18 cellular contexts compared by ENCODE assay signal in genomic region chr17:63653018-63653417, GRCh38. TPM values are rescaled to one million over a fixed set of nuclear protein-coding genes. Genes with fewer than 3 reads are reported as not detected.
DNase-seq lines count a peak whose midpoint lies in the region; ATAC-seq, FAIRE-seq and TF ChIP-seq lines count a peak whose summit lies in the region.
"Had no signal": no experiment of that assay in that cellular context is flagged by ENCODE, and none has a peak within 500 bp of the region (broad histone marks: within the 10 kb centered on the region; RNA-seq: fewer than 3 reads in every experiment).

No MANE protein-coding gene starts in this region.

- BruUV-seq in GM12878 (replicated peaks; lab: Mats Ljungman, UMichigan) = TSS peak; percentile 26

- H3K27ac ChIP-seq in heart left ventricle (peak overlapping the region in 2 of 12 donors; percentile 15 to 22), GM12878 (ENCODE audit: control insufficient read depth, insufficient read depth) (no peak overlapping the region), left lung (no peak overlapping the region), mesendoderm (ENCODE audit: low read depth, low read length) (no peak overlapping the region)
- H3K27ac ChIP-seq: A549, Peyer's patch had no signal

- TF ChIP-seq EP300 in GM12878 (IDR thresholded peaks at IDR 0.05; ENCODE audit: borderline replicate concordance in 1 of 2, control insufficient read depth in 1 of 2, low read depth in 2 of 2, low read length in 2 of 2) = no peak

- in situ Hi-C loops in GM12878 (cut with MboI) = no loop called here

- H3K56ac ChIP-seq in mesendoderm (ENCODE audit: low read length) = no peak overlapping the region

- H3K4me3 Mint-ChIP-seq in stimulated activated effector memory CD8-positive, alpha-beta T cell treated with anti-CD3 and anti-CD28 coated beads, Interleukin-12 subunit alpha, Interleukin-12 subunit beta, amount 100 ng/mL, for 72 hours = no peak overlapping the region
- H3K4me3 Mint-ChIP-seq: H9 had no signal

- peak overlapping the region; percentile 3 for H3K27ac Mint-ChIP-seq in stimulated activated effector memory CD8-positive, alpha-beta T cell treated with anti-CD3 and anti-CD28 coated beads, Interleukin-12 subunit alpha, Interleukin-12 subunit beta, amount 100 ng/mL, for 72 hours
- H3K27ac Mint-ChIP-seq: H9 had no signal

- SMC1A ChIA-PET in GM12878 (lab: Charles Lee; ENCODE audit: uncharacterized antibody, unreplicated experiment) = no interaction called here

- H3K4me1 Mint-ChIP-seq in stimulated activated effector memory CD8-positive, alpha-beta T cell treated with anti-CD3 and anti-CD28 coated beads, Interleukin-12 subunit alpha, Interleukin-12 subunit beta, amount 100 ng/mL, for 72 hours = no peaks in the 10 kb centered on the region

- ATAC-seq in heart left ventricle (peak in 3 of 4 donors; percentile 52 to 83 (median 75)), GM12878 (no peak), left lung (peak; percentile 32)
- ATAC-seq in stimulated activated effector memory CD8-positive, alpha-beta T cell treated with anti-CD3 and anti-CD28 coated beads, Interleukin-12 subunit alpha, Interleukin-12 subunit beta, amount 100 ng/mL, for 72 hours = no peak
- ATAC-seq: A549 had no signal

- no peak overlapping the region for H2BK5ac ChIP-seq in mesendoderm (ENCODE audit: low read length)

- H3K9ac ChIP-seq in GM12878 (ENCODE audit: control insufficient read depth, insufficient read depth, low read length) = no peak overlapping the region
- H3K9ac ChIP-seq in mesendoderm (ENCODE audit: low read length) = no peak overlapping the region

- TF ChIP-seq POLR2A in heart left ventricle (IDR thresholded peaks at IDR 0.05) (no peak), GM12878 (IDR thresholded peaks at IDR 0.05; ENCODE audit: low read depth, low read length) (no peak)

- H3K36me3 Mint-ChIP-seq in stimulated activated effector memory CD8-positive, alpha-beta T cell treated with anti-CD3 and anti-CD28 coated beads, Interleukin-12 subunit alpha, Interleukin-12 subunit beta, amount 100 ng/mL, for 72 hours = peaks cover 60% of the 10 kb centered on the region

- CTCF ChIA-PET in GM12878 (lab: Yijun Ruan, JAX) = interaction anchor here (1.2 to 1.6 kb wide), 2 partner anchors 10 to 41 kb away, joined by 4 read pairs; no protein-coding TSS in a partner anchor

- no peaks in the 10 kb centered on the region for H4K20me1 ChIP-seq in GM12878 (ENCODE audit: control insufficient read depth, insufficient read depth)

- 23 to 35% (median 29%) methylated on average over 2 of the region's 2 CpGs for WGBS in heart left ventricle, 4 donors
- WGBS in GM12878 (ENCODE audit: insufficient coverage, insufficient replicate concordance, low lambda C conversion rate, missing lambda C conversion rate) = 26% methylated on average over 2 of the region's 2 CpGs
- WGBS in mesendoderm (ENCODE audit: extremely low coverage, insufficient coverage, low lambda C conversion rate) = no CpG with 5 or more reads among the region's 2 CpGs

- H4K5ac ChIP-seq in mesendoderm (ENCODE audit: low read length) = no peak overlapping the region

- H2AFZ ChIP-seq in GM12878 (ENCODE audit: control insufficient read depth, low read depth, low read length) = no peak overlapping the region

- H3K36me3 ChIP-seq in heart left ventricle = peaks cover 0 to 95% (median 79%) of the 10 kb centered on the region in 9 donors
- H3K36me3 ChIP-seq in GM12878 (ENCODE audit: control insufficient read depth in 2 of 2, insufficient read depth in 2 of 2, low read length in 1 of 2) = peaks cover 0 to 7% of the 10 kb centered on the region in 2 experiments; a peak in 3 of 4 replicates
- H3K36me3 ChIP-seq in left lung = peaks cover 0 to 48% of the 10 kb centered on the region in 2 donors
- no peaks in the 10 kb centered on the region for H3K36me3 ChIP-seq in mesendoderm (ENCODE audit: control insufficient read depth, insufficient read depth, low read length)

- H3K4ac ChIP-seq in mesendoderm (ENCODE audit: low read depth, low read length) = no peak overlapping the region

- H4K8ac ChIP-seq in mesendoderm (ENCODE audit: low read depth, low read length) = no peak overlapping the region

- H3K4me2 ChIP-seq in GM12878 (ENCODE audit: control insufficient read depth, insufficient read depth) (no peak overlapping the region), mesendoderm (ENCODE audit: low read length) (no peak overlapping the region)
- H3K4me2 ChIP-seq: A549 had no signal

- RAD21 ChIA-PET in GM12878 (lab: Charles Lee; ENCODE audit: unreplicated experiment) = no interaction called here

- H3K4me1 ChIP-seq in heart left ventricle = peaks cover 0 to 46% (median 0%) of the 10 kb centered on the region in 12 donors
- no peaks in the 10 kb centered on the region; the same call in 1 of the 2 replicates for H3K4me1 ChIP-seq in GM12878 (ENCODE audit: control insufficient read depth, insufficient read depth, low read length)
- peaks cover 0 to 62% of the 10 kb centered on the region in 2 donors for H3K4me1 ChIP-seq in left lung
- no peaks in the 10 kb centered on the region for H3K4me1 ChIP-seq in mesendoderm (ENCODE audit: control insufficient read depth, low read depth, low read length)
- H3K4me1 ChIP-seq: A549, Peyer's patch had no signal

- no peak for TF ChIP-seq RAD21 in GM12878 (IDR thresholded peaks at IDR 0.05; ENCODE audit: insufficient read depth, low read depth, low read length)

- H2AK5ac ChIP-seq in mesendoderm (ENCODE audit: low read length) = no peak overlapping the region

- POLR2A ChIA-PET in GM12878 (lab: Charles Lee) = no interaction called here

- H3K18ac ChIP-seq in mesendoderm (ENCODE audit: low read length) = no peak overlapping the region

- no peaks in the 10 kb centered on the region for H3K27me3 ChIP-seq in heart left ventricle
- H3K27me3 ChIP-seq in GM12878 (replicated peaks in 1 of 2; ENCODE audit: control insufficient read depth in 2 of 2, insufficient read depth in 2 of 2, low read length in 1 of 2) = no peaks in the 10 kb centered on the region
- no peaks in the 10 kb centered on the region for H3K27me3 ChIP-seq in left lung
- no peaks in the 10 kb centered on the region for H3K27me3 ChIP-seq in mesendoderm (ENCODE audit: insufficient read depth, low read length, poor library complexity)
- H3K27me3 ChIP-seq: MG63, Peyer's patch had no signal

- no peak overlapping the region for H2BK120ac ChIP-seq in mesendoderm (ENCODE audit: low read depth, low read length)

- intact Hi-C loops in heart left ventricle (cut with DNase I) (no loop called here), cardiac septum (cut with DNase I) (no loop called here), GM12878 (cut with micrococcal nuclease; ENCODE audit: unreplicated experiment) (no loop called here), left lung (cut with DNase I) (no loop called here)

- H2BK15ac ChIP-seq in mesendoderm (replicated peaks; ENCODE audit: low read depth) = no peak overlapping the region

- no peak for FAIRE-seq in GM12878 (lab: Jason Lieb, UNC)

- DNase-seq in heart left ventricle = no peak
- DNase-seq in cardiac septum (ENCODE audit: low spot score) = no peak
- no peak for DNase-seq in GM12878 (ENCODE audit: low read depth, low spot score)
- no peak for DNase-seq in left lung
- DNase-seq in stimulated activated effector memory CD8-positive, alpha-beta T cell treated with anti-CD3 and anti-CD28 coated beads, Interleukin-12 subunit alpha, Interleukin-12 subunit beta, amount 100 ng/mL, for 72 hours (ENCODE audit: low spot score in 2 of 2) = no peak
- DNase-seq in Kasumi-1 (lab: John Stamatoyannopoulos, UW) = no peak
- DNase-seq in NCI-H526 treated with DMSO at 0.1 percent for 48 hours (lab: John Stamatoyannopoulos, UW) = no peak
- no peak for DNase-seq in mesendoderm
- DNase-seq: C1 segment of cervical spinal cord, DMS 273 treated with DMSO at 0.1 percent for 48 hours, H9, MG63, NCI-H1092, NCI-H2081 treated with DMSO at 0.1 percent for 48 hours, NCI-H524, Peyer's patch, SHP77 treated with DMSO at 0.1 percent for 48 hours had no signal

- H3K9me3 ChIP-seq in heart left ventricle (no peaks in the 10 kb centered on the region), GM12878 (replicated peaks; ENCODE audit: control insufficient read depth, insufficient read depth, low read length) (no peaks in the 10 kb centered on the region), left lung (no peaks in the 10 kb centered on the region)
- H3K9me3 ChIP-seq: A549, MG63, Peyer's patch had no signal

- TF ChIP-seq CTCF in heart left ventricle (IDR thresholded peaks at IDR 0.05) = no peak
- TF ChIP-seq CTCF in GM12878 (IDR thresholded peaks at IDR 0.05 in 2 of 3, conservative IDR thresholded peaks at IDR 0.05 in 1 of 3; ENCODE audit: control insufficient read depth in 2 of 3, extremely low read depth in 1 of 3, insufficient read depth in 1 of 3, low read depth in 3 of 3, low read length in 3 of 3) = no peak
- TF ChIP-seq CTCF in left lung (IDR thresholded peaks at IDR 0.05) = no peak

- H3K79me2 ChIP-seq in GM12878 (ENCODE audit: control insufficient read depth, insufficient read depth, low read length) (no peaks in the 10 kb centered on the region), mesendoderm (ENCODE audit: control insufficient read depth, insufficient read depth, low read length) (no peaks in the 10 kb centered on the region)

- no peak overlapping the region for H3K4me3 ChIP-seq in heart left ventricle
- no peak overlapping the region for H3K4me3 ChIP-seq in GM12878
- no peak overlapping the region for H3K4me3 ChIP-seq in left lung
- H3K4me3 ChIP-seq in mesendoderm (ENCODE audit: low read length) = no peak overlapping the region
- H3K4me3 ChIP-seq: A549, MG63, Peyer's patch had no signal

- H3K23ac ChIP-seq in mesendoderm (ENCODE audit: low read length) = no peak overlapping the region

- H3K79me1 ChIP-seq in mesendoderm (ENCODE audit: low read length) = no peaks in the 10 kb centered on the region

- no peaks in the 10 kb centered on the region for H3K9me3 Mint-ChIP-seq in stimulated activated effector memory CD8-positive, alpha-beta T cell treated with anti-CD3 and anti-CD28 coated beads, Interleukin-12 subunit alpha, Interleukin-12 subunit beta, amount 100 ng/mL, for 72 hours
- H3K9me3 Mint-ChIP-seq: H9 had no signal

RNA-seq across cellular contexts. Expression of gene MAP3K3, which starts 30.8 kb away (rescaled TPM):
- total RNA-seq in heart left ventricle = 100 to 1,000 TPM in 1 of 9 donors, 10 to 100 TPM in 8; 31.0 to 102 (median 58.0) TPM
- polyA plus RNA-seq in heart left ventricle = 10 to 100 TPM; 20.5 to 70.9 TPM
- 101 TPM for total RNA-seq in cardiac septum
- total RNA-seq in GM12878 (2013; cell fraction: nucleolus; rRNA removed) = 52.5 and 67.1 TPM in 2 replicates
- 24.1 and 24.3 TPM in 2 replicates for total RNA-seq in GM12878 (2014; rRNA removed)
- total RNA-seq in GM12878 (2014; rRNA removed; fragmentation: Illumina TruSeq; extraction: Trizol) = 16.0 and 17.2 TPM in 2 replicates
- total RNA-seq in GM12878 (2021) = 22.9 and 23.2 TPM in 2 replicates
- 6.2 TPM for polyA plus RNA-seq in GM12878 (2011; ENCODE audit: low read depth)
- polyA plus RNA-seq in GM12878 (2011; rRNA removed) = 11.6 and 13.8 TPM in 2 replicates
- 14.3 and 15.8 TPM in 2 replicates for polyA plus RNA-seq in GM12878 (2011; cell fraction: cytosol; rRNA removed)
- polyA plus RNA-seq in GM12878 (2011; cell fraction: nucleus; rRNA removed) = 30.2 and 35.7 TPM in 2 replicates
- 11.5 and 13.7 TPM in 2 replicates for polyA plus RNA-seq in GM12878 (2012)
- polyA plus RNA-seq in GM12878 (2014; fragmentation: Illumina TruSeq; extraction: Trizol) = 10.3 and 16.1 TPM in 2 replicates
- 1 to 10 TPM; 1.6 to 2.0 TPM for polyA plus RNA-seq in GM12878 (2014; fragmentation: Nextera tagmentation; extraction: Ambion mirVana)
- 19.0 and 19.9 TPM in 2 replicates for polyA plus RNA-seq in GM12878 (2014; rRNA removed)
- polyA plus RNA-seq in GM12878 (2016; fragmentation: Nextera tagmentation; extraction: Ambion mirVana) = 1 to 10 TPM; 3.4 to 5.3 TPM
- 18.0 and 23.0 TPM in 2 replicates for polyA minus RNA-seq in GM12878 (2011; rRNA and poly(A)+ RNA removed)
- polyA minus RNA-seq in GM12878 (2011; cell fraction: cytosol; rRNA and poly(A)+ RNA removed) = 6.5 and 7.6 TPM in 2 replicates
- 11.6 and 25.1 TPM in 2 replicates for polyA minus RNA-seq in GM12878 (2011; cell fraction: nucleus; rRNA and poly(A)+ RNA removed)
- 10 to 100 TPM; 44.2 to 58.3 TPM for total RNA-seq in left lung
- 18.8 TPM for polyA plus RNA-seq in mesendoderm (2013, experiment 1 of 2)
- polyA plus RNA-seq in mesendoderm (2013, experiment 2 of 2) = 19.0 TPM

RNA-seq across cellular contexts. Expression of gene LIMD2, which starts 46.9 kb away (rescaled TPM):
- total RNA-seq in heart left ventricle (10 to 100 TPM in 2 of 9 donors, 1 to 10 TPM in 7; 1.9 to 48.0 (median 3.4) TPM), cardiac septum (7.5 TPM), GM12878 (2014; rRNA removed) (247 and 261 TPM in 2 replicates), GM12878 (2014; rRNA removed; fragmentation: Illumina TruSeq; extraction: Trizol) (75.5 and 81.3 TPM in 2 replicates), GM12878 (2021) (251 and 259 TPM in 2 replicates), left lung (10 to 100 TPM; 19.1 to 30.7 TPM)
- polyA plus RNA-seq in heart left ventricle (1 to 10 TPM; 4.0 to 5.4 TPM), GM12878 (2011; rRNA removed) (40.7 and 103 TPM in 2 replicates), GM12878 (2014; fragmentation: Illumina TruSeq; extraction: Trizol) (5.9 and 58.2 TPM in 2 replicates), GM12878 (2014; fragmentation: Nextera tagmentation; extraction: Ambion mirVana) (1 to 10 TPM; 1.1 to 5.0 TPM), GM12878 (2014; rRNA removed) (290 and 364 TPM in 2 replicates), GM12878 (2016; fragmentation: Nextera tagmentation; extraction: Ambion mirVana) (100 to 1,000 TPM; 307 to 339 TPM)
- total RNA-seq in GM12878 (2013; cell fraction: nucleolus; rRNA removed) = 116 and 138 TPM in 2 replicates
- polyA plus RNA-seq in GM12878 (2011; ENCODE audit: low read depth) = 48.8 TPM
- 157 and 273 TPM in 2 replicates for polyA plus RNA-seq in GM12878 (2011; cell fraction: cytosol; rRNA removed)
- 564 and 586 TPM in 2 replicates for polyA plus RNA-seq in GM12878 (2011; cell fraction: nucleus; rRNA removed)
- 167 and 191 TPM in 2 replicates for polyA plus RNA-seq in GM12878 (2012)
- 24.1 and 63.2 TPM in 2 replicates for polyA minus RNA-seq in GM12878 (2011; rRNA and poly(A)+ RNA removed)
- 44.1 and 64.9 TPM in 2 replicates for polyA minus RNA-seq in GM12878 (2011; cell fraction: cytosol; rRNA and poly(A)+ RNA removed)
- 154 and 220 TPM in 2 replicates for polyA minus RNA-seq in GM12878 (2011; cell fraction: nucleus; rRNA and poly(A)+ RNA removed)
- 60.1 TPM for polyA plus RNA-seq in mesendoderm (2013, experiment 1 of 2)
- polyA plus RNA-seq in mesendoderm (2013, experiment 2 of 2) = 59.0 TPM

RNA-seq across cellular contexts. Expression of gene TACO1, which starts 52.3 kb away (rescaled TPM):
- total RNA-seq in heart left ventricle (10 to 100 TPM; 23.0 to 48.0 (median 40.6) TPM), cardiac septum (39.4 TPM), GM12878 (2014; rRNA removed) (11.8 and 14.3 TPM in 2 replicates), GM12878 (2014; rRNA removed; fragmentation: Illumina TruSeq; extraction: Trizol) (18.7 and 19.9 TPM in 2 replicates), GM12878 (2021) (31.0 and 31.1 TPM in 2 replicates), left lung (10 to 100 TPM; 18.2 to 18.5 TPM)
- polyA plus RNA-seq in heart left ventricle (10 to 100 TPM; 52.7 to 54.9 TPM), GM12878 (2011; rRNA removed) (24.9 and 26.7 TPM in 2 replicates), GM12878 (2014; fragmentation: Illumina TruSeq; extraction: Trizol) (27.1 and 27.3 TPM in 2 replicates), GM12878 (2014; fragmentation: Nextera tagmentation; extraction: Ambion mirVana) (10 to 100 TPM in 1 of 2 experiments, 1 to 10 TPM in 1; 8.5 to 16.1 TPM), GM12878 (2014; rRNA removed) (30.8 and 32.7 TPM in 2 replicates), GM12878 (2016; fragmentation: Nextera tagmentation; extraction: Ambion mirVana) (10 to 100 TPM; 33.7 to 38.6 TPM)
- 5.1 and 6.5 TPM in 2 replicates for total RNA-seq in GM12878 (2013; cell fraction: nucleolus; rRNA removed)
- polyA plus RNA-seq in GM12878 (2011; ENCODE audit: low read depth) = 17.7 TPM
- polyA plus RNA-seq in GM12878 (2011; cell fraction: cytosol; rRNA removed) = 22.9 and 35.9 TPM in 2 replicates
- polyA plus RNA-seq in GM12878 (2011; cell fraction: nucleus; rRNA removed) = 17.4 and 26.9 TPM in 2 replicates
- polyA plus RNA-seq in GM12878 (2012) = 19.5 and 20.0 TPM in 2 replicates
- 13.6 and 15.0 TPM in 2 replicates for polyA minus RNA-seq in GM12878 (2011; rRNA and poly(A)+ RNA removed)
- 5.3 and 8.7 TPM in 2 replicates for polyA minus RNA-seq in GM12878 (2011; cell fraction: cytosol; rRNA and poly(A)+ RNA removed)
- polyA minus RNA-seq in GM12878 (2011; cell fraction: nucleus; rRNA and poly(A)+ RNA removed) = 2.7 and 5.4 TPM in 2 replicates
- polyA plus RNA-seq in mesendoderm (2013, experiment 1 of 2) = 18.4 TPM
- polyA plus RNA-seq in mesendoderm (2013, experiment 2 of 2) = 20.5 TPM

Comparison
In these comparisons a context has a peak if more than half of its experiments do, and no peak if none do; other contexts are left out.
1. ATAC-seq: peak in heart left ventricle (3 of 4) and left lung (single experiment); none in GM12878 (single experiment) and stimulated activated effector memory CD8-positive, alpha-beta T cell treated with anti-CD3 and anti-CD28 coated beads, Interleukin-12 subunit alpha, Interleukin-12 subunit beta, amount 100 ng/mL, for 72 hours (single experiment).